8 cellular contexts compared by ENCODE assay signal in the genomic region with DNA sequence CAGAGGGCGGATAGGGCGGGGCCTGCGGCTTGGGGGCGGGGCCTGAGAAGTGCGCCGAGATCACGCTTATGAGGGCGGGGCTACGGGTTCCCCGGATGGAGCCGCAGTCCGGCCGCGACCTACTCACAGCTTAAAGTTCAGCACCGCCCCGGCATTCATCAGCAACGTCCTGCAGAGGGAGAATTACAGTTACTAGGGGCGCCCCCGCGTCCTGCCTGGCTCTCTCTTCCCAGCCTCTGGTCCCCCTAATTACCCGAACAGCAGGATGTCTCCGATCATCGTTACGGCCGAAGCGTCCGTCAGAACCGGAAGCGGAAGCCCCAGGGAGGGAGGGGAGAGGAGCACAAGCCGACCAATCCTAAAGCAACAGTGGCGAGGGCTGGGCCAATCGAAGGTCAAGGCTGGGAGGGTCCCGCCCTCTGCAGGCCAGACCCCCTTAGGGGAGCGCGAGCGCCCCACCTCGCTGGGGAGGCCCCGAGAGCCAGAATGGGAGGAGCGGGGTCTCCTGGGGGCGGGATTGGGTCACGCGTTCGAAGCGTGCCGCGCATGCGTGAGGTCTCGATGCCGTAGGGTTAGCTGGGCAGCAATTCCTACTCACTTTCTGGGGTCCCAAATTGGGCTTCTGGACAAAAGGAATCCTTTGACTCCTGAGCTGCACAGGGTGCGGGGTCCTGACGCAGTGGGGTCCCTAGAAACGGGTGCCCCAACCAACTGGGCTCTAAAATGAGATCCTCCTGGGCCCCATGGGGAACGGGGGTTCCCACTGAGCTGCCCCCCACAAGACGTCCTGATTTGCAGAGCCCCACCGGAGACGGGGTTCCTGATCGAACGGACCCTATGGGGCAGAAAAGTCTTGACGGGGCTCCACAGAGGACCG. TPM values are rescaled to one million over a fixed set of nuclear protein-coding genes. Genes with fewer than 3 reads are reported as not detected.
DNase-seq lines count a peak whose midpoint lies in the region; ATAC-seq and TF ChIP-seq lines count a peak whose summit lies in the region.

SMIM7 (minus strand) TSS at position 313 of the 877 bp plus-strand sequence; CDS start at position 279, 34 bp downstream.

- no peaks in the 10 kb centered on the region for H3K36me3 ChIP-seq in KMS-11 (ENCODE audit: insufficient read depth)
- peaks cover 0 to 37% (median 0%) of the 10 kb centered on the region in 3 donors for H3K36me3 ChIP-seq in Peyer's patch
- peaks cover 38% of the 10 kb centered on the region for H3K36me3 ChIP-seq in muscle layer of colon (ENCODE audit: insufficient read depth, low read length)

- peaks cover 24% of the 10 kb centered on the region for H3K4me1 ChIP-seq in KMS-11 (ENCODE audit: low read depth, poor library complexity, severe bottlenecking)
- H3K4me1 ChIP-seq in Peyer's patch: peaks cover 0 to 31% (median 0%) of the 10 kb centered on the region in 4 donors
- H3K4me1 ChIP-seq in muscle layer of colon (ENCODE audit: insufficient read depth, low read length): peaks cover 22% of the 10 kb centered on the region

- H3K9ac ChIP-seq in KMS-11 (peak within 1 kb of the TSS; percentile 52), muscle layer of colon (ENCODE audit: low read length) (peak within 1 kb of the TSS; percentile 84)

- H3K9me3 ChIP-seq in Peyer's patch: no peaks in the 10 kb centered on the region
- H3K9me3 ChIP-seq in muscle layer of colon (ENCODE audit: low read length): no peaks in the 10 kb centered on the region

- 0 out of 2 replicates have a peak, but pooled peaks cover 4% of the 10 kb centered on the region for H4K20me1 ChIP-seq in KMS-11 (ENCODE audit: insufficient read depth)

- H3K4me3 ChIP-seq in KMS-11 (IDR thresholded peaks at IDR 0.05; ENCODE audit: insufficient read depth, low read depth, low read length) (no peak within 1 kb of the TSS), Peyer's patch (peak within 1 kb of the TSS; percentile 62 to 99 (median 78)), muscle layer of colon (ENCODE audit: low read depth in 1 of 2, low read length in 2 of 2) (peak within 1 kb of the TSS; percentile 87 to 96)

- H3K4me2 ChIP-seq in KMS-11: peak within 1 kb of the TSS; percentile 98

- peak within 1 kb of the TSS; percentile 68; the same call in 1 of the 2 replicates for H2AFZ ChIP-seq in KMS-11 (ENCODE audit: low read depth)

- peaks cover 22% of the 10 kb centered on the region for H3K79me2 ChIP-seq in KMS-11 (ENCODE audit: insufficient read depth, low read depth)

- peak; percentile 86 to 94 for TF ChIP-seq POLR2A in Peyer's patch (IDR thresholded peaks at IDR 0.05)

- H3K27me3 ChIP-seq in KMS-11 (ENCODE audit: insufficient read depth, low read depth) (no peaks in the 10 kb centered on the region), Peyer's patch (no peaks in the 10 kb centered on the region), muscle layer of colon (ENCODE audit: control insufficient read depth in 1 of 2, insufficient read depth in 2 of 2, low read length in 2 of 2) (no peaks in the 10 kb centered on the region)

- H3K27ac ChIP-seq in KMS-11: peak within 1 kb of the TSS; percentile 38
- peak within 1 kb of the TSS; percentile 76 to 93 (median 91) for H3K27ac ChIP-seq in Peyer's patch
- H3K27ac ChIP-seq in muscle layer of colon (ENCODE audit: low read depth, low read length): peak within 1 kb of the TSS; percentile 93

- DNase-seq in DMS79 treated with DMSO at 0.1 percent for 48 hours (lab: John Stamatoyannopoulos, UW) (peak; percentile 94), Peyer's patch (peak; percentile 97 to 99 (median 98))
- peak; percentile 99 for DNase-seq in activated T-cell treated with anti-CD3 and anti-CD28 coated beads, Interleukin-2, amount 50 U/mL, for 48 hours
- DNase-seq in stimulated activated CD8-positive, alpha-beta memory T cell treated with anti-CD3 and anti-CD28 coated beads, Interleukin-7, amount 100 ng/mL, for 24 hours (ENCODE audit: low read depth): peak; percentile 92

- TF ChIP-seq CTCF in KMS-11 (conservative IDR thresholded peaks at IDR 0.05; ENCODE audit: low read depth, low read length): no peak
- TF ChIP-seq CTCF in Peyer's patch (IDR thresholded peaks at IDR 0.05): peak in 1 of 6 experiments; percentile 5

- ATAC-seq in GM21737 (IDR thresholded peaks at IDR 0.05; ENCODE audit: unreplicated experiment): peak; percentile 85
- peak; percentile 98 for ATAC-seq in esophagus mucosa

RNA-seq across cellular contexts. Expression of gene SMIM7, which starts in this region (rescaled TPM):
- total RNA-seq in Peyer's patch (100 to 1,000 TPM in 1 of 4 donors, 10 to 100 TPM in 3; 72.6 to 135 (median 95.9) TPM), esophagus mucosa (50.3 TPM)

Comparison
In these comparisons a context has a peak if more than half of its experiments do, and no peak if none do; other contexts are left out.
1. H3K27ac ChIP-seq: peak in every context shown above with its lines; median percentile 93 in muscle layer of colon; 91 in Peyer's patch; 38 in KMS-11.